7 cellular contexts compared by ENCODE assay signal in the genomic region with DNA sequence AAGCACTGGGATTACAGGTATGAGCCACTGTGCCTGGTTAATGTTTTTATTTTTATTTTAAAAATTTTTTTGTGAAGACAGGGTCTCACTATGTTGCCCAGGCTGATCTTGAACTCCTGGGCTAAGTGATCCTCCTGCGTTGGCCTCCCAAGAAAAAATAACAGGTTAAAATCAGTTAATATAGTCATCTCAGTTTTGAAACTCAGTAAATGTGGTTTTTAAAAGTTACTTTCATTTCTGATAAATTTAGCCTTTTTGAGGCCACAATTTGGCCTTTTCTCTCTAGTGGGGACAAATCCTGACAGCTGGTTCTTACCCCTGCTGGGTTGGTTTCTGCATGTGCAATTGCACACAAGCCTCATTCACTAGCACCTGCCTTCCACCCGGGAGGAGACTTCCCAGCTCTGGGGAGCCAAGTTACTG. TPM values are rescaled to one million over a fixed set of nuclear protein-coding genes. Genes with fewer than 3 reads are reported as not detected.
A peak's percentile ranks its signal among the peaks of the same experiment; 100 is the strongest.
DNase-seq lines count a peak whose midpoint lies in the region; ATAC-seq and TF ChIP-seq lines count a peak whose summit lies in the region.
"Had no signal": no experiment of that assay in that cellular context is flagged by ENCODE, and none has a peak within 500 bp of the region (broad histone marks: within the 10 kb centered on the region; RNA-seq: fewer than 3 reads in every experiment).

No MANE protein-coding gene starts in this region.

- no peak overlapping the region for H3K27ac Mint-ChIP-seq in HFFc6

- peaks cover 11% of the 10 kb centered on the region; the same call in 1 of the 2 replicates for H3K36me3 Mint-ChIP-seq in HFFc6 (ENCODE audit: low read depth)

- peaks cover 51% of the 10 kb centered on the region for H3K36me3 ChIP-seq in upper lobe of right lung

- H3K4me3 Mint-ChIP-seq in HFFc6: no peak overlapping the region

- peak; percentile 71 for ATAC-seq in GM19351 (IDR thresholded peaks at IDR 0.05; ENCODE audit: unreplicated experiment)
- peak; percentile 63 for ATAC-seq in HG03025 (IDR thresholded peaks at IDR 0.05; ENCODE audit: low FRiP score, unreplicated experiment)
- ATAC-seq in upper lobe of right lung: no peak

- H3K27me3 ChIP-seq in upper lobe of right lung: no peaks in the 10 kb centered on the region
- H3K27me3 ChIP-seq: foreskin keratinocyte had no signal

- peaks cover 22% of the 10 kb centered on the region for H3K4me1 Mint-ChIP-seq in HFFc6 (ENCODE audit: low read depth)

- H3K9me3 ChIP-seq in upper lobe of right lung: no peaks in the 10 kb centered on the region

- peak overlapping the region; percentile 5 for H3K27ac ChIP-seq in caudate nucleus (ENCODE audit: low read depth, low read length)
- no peak overlapping the region for H3K27ac ChIP-seq in upper lobe of right lung
- H3K27ac ChIP-seq: foreskin keratinocyte had no signal

- no peaks in the 10 kb centered on the region; the same call in 1 of the 2 replicates for H3K27me3 Mint-ChIP-seq in HFFc6 (ENCODE audit: insufficient read depth)

- TF ChIP-seq CTCF in upper lobe of right lung (IDR thresholded peaks at IDR 0.05) (no peak), HFFc6 (IDR thresholded peaks at IDR 0.05) (no peak)

- intact Hi-C loops in upper lobe of right lung (cut with DNase I): loop anchor here (5.0 to 10.0 kb wide), 2 partner anchors 81 to 134 kb away; no protein-coding TSS in a partner anchor

- H3K9me3 Mint-ChIP-seq in HFFc6: no peaks in the 10 kb centered on the region

- no peak for DNase-seq in caudate nucleus (lab: John Stamatoyannopoulos, UW)
- no peak for DNase-seq in upper lobe of right lung
- DNase-seq in HFFc6: no peak
- DNase-seq in NCI-H187 (lab: John Stamatoyannopoulos, UW): no peak

- no peak overlapping the region for H3K4me3 ChIP-seq in upper lobe of right lung

- H3K4me1 ChIP-seq in upper lobe of right lung: peaks cover 3% of the 10 kb centered on the region

RNA-seq across cellular contexts. Expression of a gene that starts 13.3 kb away (rescaled TPM):
- total RNA-seq in upper lobe of right lung: 47.4 TPM
- total RNA-seq in HFFc6 (2021; fragmentation: NEBNext Ultra II Directional; extraction: Animal tissue kit (Norgen Biotek cat#: 25700)): 10 to 100 TPM; 32.7 to 41.0 (median 39.5) TPM

RNA-seq across cellular contexts. Expression of a gene that starts 15.9 kb away (rescaled TPM):
- 2.4 TPM for total RNA-seq in upper lobe of right lung
- total RNA-seq in HFFc6 (2021; fragmentation: NEBNext Ultra II Directional; extraction: Animal tissue kit (Norgen Biotek cat#: 25700)): under 1 TPM in 2 of 6 experiments, not detected in 4; 0.40 to 0.62 TPM

RNA-seq across cellular contexts. Expression of a gene that starts 21.7 kb away (rescaled TPM):
- 1.9 TPM for total RNA-seq in upper lobe of right lung
- total RNA-seq in HFFc6 (2021; fragmentation: NEBNext Ultra II Directional; extraction: Animal tissue kit (Norgen Biotek cat#: 25700)): under 1 TPM; 0.45 to 0.65 (median 0.52) TPM

RNA-seq across cellular contexts. Expression of a gene that starts 32.2 kb away (rescaled TPM):
- 24.9 TPM for total RNA-seq in upper lobe of right lung
- total RNA-seq in HFFc6 (2021; fragmentation: NEBNext Ultra II Directional; extraction: Animal tissue kit (Norgen Biotek cat#: 25700)): 10 to 100 TPM; 19.6 to 25.2 (median 23.4) TPM

RNA-seq across cellular contexts. Expression of a gene that starts 56.5 kb away (rescaled TPM):
- total RNA-seq in upper lobe of right lung: 64.8 TPM
- total RNA-seq in HFFc6 (2021; fragmentation: NEBNext Ultra II Directional; extraction: Animal tissue kit (Norgen Biotek cat#: 25700)): 10 to 100 TPM; 46.8 to 56.5 (median 50.6) TPM
